In genomic region chr14:19480491-19480890, GRCh38 we compare ENCODE assay signal across 4 cellular contexts. TPM values are rescaled to one million over a fixed set of nuclear protein-coding genes. Genes with fewer than 3 reads are reported as not detected.
"Had no signal": no experiment of that assay in that cellular context is flagged by ENCODE, and none has a peak within 500 bp of the region (broad histone marks: within the 10 kb centered on the region; RNA-seq: fewer than 3 reads in every experiment).

No MANE protein-coding gene starts in this region.

RNA-seq across cellular contexts. Expression of gene POTEG, which starts 46.4 kb away (rescaled TPM):
- total RNA-seq: GM23248, H7, HFFc6, IMR-90 had no signal
- polyA plus RNA-seq: GM23248, IMR-90 had no signal
